Comparison of ENCODE assay signal across 1 cellular context in the genomic region with DNA sequence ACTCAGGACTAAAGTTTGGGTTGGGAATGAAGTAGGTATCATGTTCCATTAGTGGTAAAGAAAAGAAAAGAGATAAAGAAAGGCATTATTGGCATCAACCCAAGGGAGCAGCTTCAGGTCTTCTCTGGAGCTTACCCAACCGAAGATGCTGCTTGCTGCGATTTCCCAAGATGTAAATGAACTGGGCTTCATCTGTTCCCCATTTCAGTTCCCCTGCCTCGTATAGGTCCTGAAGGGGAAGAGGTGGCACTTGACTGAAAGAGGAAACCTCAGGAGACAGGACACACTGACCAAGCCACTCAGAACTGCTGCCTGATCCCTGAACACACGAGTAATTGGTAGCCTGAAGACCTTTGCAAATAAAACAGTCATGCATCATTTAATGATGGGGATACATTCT.
TF ChIP-seq lines count a peak whose summit lies in the region.

No MANE protein-coding gene starts in this region.

TF ChIP-seq in GM12878, 131 proteins besides CTCF, POLR2A, EP300 and RAD21:
- TF ChIP-seq, protein P1, sequence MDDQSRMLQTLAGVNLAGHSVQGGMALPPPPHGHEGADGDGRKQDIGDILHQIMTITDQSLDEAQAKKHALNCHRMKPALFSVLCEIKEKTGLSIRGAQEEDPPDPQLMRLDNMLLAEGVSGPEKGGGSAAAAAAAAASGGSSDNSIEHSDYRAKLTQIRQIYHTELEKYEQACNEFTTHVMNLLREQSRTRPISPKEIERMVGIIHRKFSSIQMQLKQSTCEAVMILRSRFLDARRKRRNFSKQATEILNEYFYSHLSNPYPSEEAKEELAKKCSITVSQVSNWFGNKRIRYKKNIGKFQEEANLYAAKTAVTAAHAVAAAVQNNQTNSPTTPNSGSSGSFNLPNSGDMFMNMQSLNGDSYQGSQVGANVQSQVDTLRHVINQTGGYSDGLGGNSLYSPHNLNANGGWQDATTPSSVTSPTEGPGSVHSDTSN (IDR thresholded peaks at IDR 0.05; ENCODE audit: insufficient replicate concordance, low read depth, low read length) = no peak
- TF ChIP-seq, protein P2, sequence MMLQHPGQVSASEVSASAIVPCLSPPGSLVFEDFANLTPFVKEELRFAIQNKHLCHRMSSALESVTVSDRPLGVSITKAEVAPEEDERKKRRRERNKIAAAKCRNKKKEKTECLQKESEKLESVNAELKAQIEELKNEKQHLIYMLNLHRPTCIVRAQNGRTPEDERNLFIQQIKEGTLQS (IDR thresholded peaks at IDR 0.05; ENCODE audit: borderline replicate concordance, extremely low read depth, low read depth, low read length) = no peak
- 0 out of 2 replicates have a peak, but pooled peaks have one; percentile 13 for TF ChIP-seq RUNX3 (IDR thresholded peaks at IDR 0.05; ENCODE audit: low read length)
- TF ChIP-seq SPI1 (IDR thresholded peaks at IDR 0.05; ENCODE audit: borderline replicate concordance, insufficient read depth, low read depth, low read length) = peak; percentile 61; the same call in 1 of the 2 replicates
- peak in 1 of 2 experiments; percentile 19; a peak in 2 of 4 replicates for TF ChIP-seq IKZF2 (IDR thresholded peaks at IDR 0.05)
